Comparison of ENCODE assay signal across 27 cellular contexts in the genomic region with DNA sequence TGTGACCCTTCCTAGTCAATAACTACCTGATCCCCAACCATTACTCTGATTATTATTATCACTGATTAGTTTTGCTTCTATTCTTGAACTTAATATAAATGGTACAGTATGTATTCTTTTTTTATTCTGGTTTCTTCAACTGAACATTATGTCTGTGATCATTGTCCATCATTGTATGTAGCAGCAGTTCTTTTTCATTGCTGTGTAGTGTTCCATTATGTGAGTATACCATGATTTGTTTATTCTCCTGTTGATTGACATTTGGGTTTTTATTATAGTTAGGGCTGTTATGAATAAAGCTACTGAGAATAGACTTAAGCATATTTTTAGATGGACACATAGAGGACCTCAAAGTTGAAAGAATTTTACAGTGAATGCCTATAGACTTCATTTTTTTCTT. TPM values are rescaled to one million over a fixed set of nuclear protein-coding genes. Genes with fewer than 3 reads are reported as not detected.
"Had no signal": no experiment of that assay in that cellular context is flagged by ENCODE, and none has a peak within 500 bp of the region (broad histone marks: within the 10 kb centered on the region; RNA-seq: fewer than 3 reads in every experiment).

No MANE protein-coding gene starts in this region.

- H3K9me3 Mint-ChIP-seq: activated B cell treated with CpG ODN at 0.5 μM for 24 hours had no signal

- DNase-seq: activated B cell treated with CpG ODN at 0.5 μM for 24 hours; activated CD4-positive, alpha-beta memory T cell treated with anti-CD3 and anti-CD28 coated beads, Interleukin-2, amount 10 ng/mL, durations not matched to agents 7 days and 5 days; activated CD4-positive, alpha-beta T cell treated with anti-CD3 and anti-CD28 coated beads, Interleukin-2, amount 50 U/mL, for 4 hours; activated CD8-positive, alpha-beta memory T cell treated with anti-CD3 and anti-CD28 coated beads, Interleukin-2, amount 50 U/mL, for 48 hours; activated gamma-delta T cell; activated naive CD4-positive, alpha-beta T cell treated with anti-CD3 and anti-CD28 coated beads, Interleukin-2, amount 50 U/mL, for 16 hours; activated naive CD4-positive, alpha-beta T cell treated with Interleukin-2 at 50 U/mL for 16 hours; activated T-cell treated with anti-CD3 and anti-CD28 coated beads for 4 hours; activated T-cell treated with anti-CD3 and anti-CD28 coated beads, Interleukin-2, amount 50 U/mL, for 24 hours; activated T-cell treated with anti-CD3 and anti-CD28 coated beads, Interleukin-2, amount 50 U/mL, for 72 hours; amniotic stem cell; anterior cingulate cortex; caudate nucleus; cortex of kidney; effector CD8-positive, alpha-beta T cell; endodermal cell; foreskin fibroblast; head of caudate nucleus; hippocampal formation; T-helper 17 cell; T1000; WERI-Rb-1 had no signal

- H3K27me3 Mint-ChIP-seq: activated B cell treated with CpG ODN at 0.5 μM for 24 hours; activated CD4-positive, alpha-beta memory T cell treated with anti-CD3 and anti-CD28 coated beads, Interleukin-2, amount 10 ng/mL, durations not matched to agents 7 days and 5 days; activated CD4-positive, alpha-beta T cell treated with anti-CD3 and anti-CD28 coated beads, Interleukin-2, amount 10 ng/mL, durations not matched to agents 24 days and 14 days; activated T-cell treated with anti-CD3 and anti-CD28 coated beads, Interleukin-2, amount 50 U/mL, for 24 hours; T-helper 17 cell had no signal

- ATAC-seq: activated CD4-positive, CD25-positive, alpha-beta regulatory T cell treated with anti-CD3 and anti-CD28 coated beads, Interleukin-2, amount 50 U/mL, for 24 hours; activated T-cell treated with anti-CD3 and anti-CD28 coated beads, Interleukin-2, amount 50 U/mL, for 72 hours; esophagus mucosa; T-helper 17 cell had no signal

- H3K27ac ChIP-seq: WERI-Rb-1 had no signal

- H3K27ac Mint-ChIP-seq: activated B cell treated with CpG ODN at 0.5 μM for 24 hours; activated CD4-positive, alpha-beta memory T cell treated with anti-CD3 and anti-CD28 coated beads, Interleukin-2, amount 10 ng/mL, durations not matched to agents 7 days and 5 days; activated CD4-positive, alpha-beta T cell treated with anti-CD3 and anti-CD28 coated beads, Interleukin-2, amount 10 ng/mL, durations not matched to agents 24 days and 14 days; activated naive CD8-positive, alpha-beta T cell; activated T-cell treated with anti-CD3 and anti-CD28 coated beads, Interleukin-2, amount 50 U/mL, for 24 hours; activated T-cell treated with anti-CD3 and anti-CD28 coated beads, Interleukin-2, amount 50 U/mL, for 72 hours; endodermal cell; T-helper 17 cell had no signal

- H3K4me3 Mint-ChIP-seq: activated B cell treated with CpG ODN at 0.5 μM for 24 hours, endodermal cell, T-helper 17 cell had no signal

RNA-seq across cellular contexts. Expression of a gene that starts 51.8 kb away (rescaled TPM):
- total RNA-seq: chondrocyte had no signal
